Comparison of ENCODE assay signal across 21 cellular contexts in genomic region chr1:116413414-116413813, GRCh38. TPM values are rescaled to one million over a fixed set of nuclear protein-coding genes. Genes with fewer than 3 reads are reported as not detected.
A peak's percentile ranks its signal among the peaks of the same experiment; 100 is the strongest.
DNase-seq lines count a peak whose midpoint lies in the region; ATAC-seq, FAIRE-seq and TF ChIP-seq lines count a peak whose summit lies in the region.
"Had no signal": no experiment of that assay in that cellular context is flagged by ENCODE, and none has a peak within 500 bp of the region (broad histone marks: within the 10 kb centered on the region; RNA-seq: fewer than 3 reads in every experiment).

No MANE protein-coding gene starts in this region.

- H3K4me2 ChIP-seq in Karpas-422 (ENCODE audit: low read depth, low read length, poor library complexity, severe bottlenecking): no peak overlapping the region

- H3K27ac ChIP-seq in left ventricle myocardium inferior (replicated peaks): peak overlapping the region; percentile 47
- peak overlapping the region; percentile 91 for H3K27ac ChIP-seq in Karpas-422 (ENCODE audit: low read length)
- peak overlapping the region; percentile 44 to 78 for H3K27ac ChIP-seq in kidney (ENCODE audit: low read depth in 2 of 2, low read length in 2 of 2)
- H3K27ac ChIP-seq: BLaER1 treated with 17β-estradiol and CSF1 and Interleukin-3, amounts not matched to agents 10 nM and 100 nM; SJCRH30 had no signal

- H3K9me3 ChIP-seq in left ventricle myocardium inferior (replicated peaks) (no peaks in the 10 kb centered on the region), Karpas-422 (ENCODE audit: low read length) (no peaks in the 10 kb centered on the region), kidney (ENCODE audit: control insufficient read depth in 1 of 2, low read length in 2 of 2) (no peaks in the 10 kb centered on the region)
- H3K9me3 ChIP-seq: BLaER1 treated with 17β-estradiol and CSF1 and Interleukin-3, amounts not matched to agents 10 nM and 100 nM; Peyer's patch; SJCRH30 had no signal

- H3K9ac ChIP-seq in Karpas-422 (ENCODE audit: low read length) (no peak overlapping the region), kidney (ENCODE audit: low read length in 2 of 2) (no peak overlapping the region)
- H3K9ac ChIP-seq: BLaER1 treated with 17β-estradiol and CSF1 and Interleukin-3, amounts not matched to agents 10 nM and 100 nM had no signal

- peaks cover 11% of the 10 kb centered on the region for H3K79me2 ChIP-seq in Karpas-422 (ENCODE audit: low read length)

- no peak overlapping the region for H3K4me3 ChIP-seq in left ventricle myocardium inferior
- no peak overlapping the region for H3K4me3 ChIP-seq in Karpas-422 (ENCODE audit: low read length)
- H3K4me3 ChIP-seq in kidney (ENCODE audit: low read length in 2 of 2): no peak overlapping the region
- H3K4me3 ChIP-seq: BLaER1 treated with 17β-estradiol and CSF1 and Interleukin-3, amounts not matched to agents 10 nM and 100 nM; Peyer's patch; SJCRH30 had no signal

- no peaks in the 10 kb centered on the region for H3K27me3 ChIP-seq in left ventricle myocardium inferior (ENCODE audit: low read depth)
- H3K27me3 ChIP-seq in Karpas-422 (ENCODE audit: low read length): no peaks in the 10 kb centered on the region
- H3K27me3 ChIP-seq: BLaER1 treated with 17β-estradiol and CSF1 and Interleukin-3, amounts not matched to agents 10 nM and 100 nM; Peyer's patch; SJCRH30 had no signal

- H3K36me3 ChIP-seq in left ventricle myocardium inferior (no peaks in the 10 kb centered on the region), Karpas-422 (ENCODE audit: insufficient read depth, low read length) (no peaks in the 10 kb centered on the region), kidney (ENCODE audit: control insufficient read depth in 1 of 2, insufficient read depth in 2 of 2, low read length in 2 of 2) (no peaks in the 10 kb centered on the region)
- H3K36me3 ChIP-seq: Peyer's patch, SJCRH30 had no signal

- CTCF ChIA-PET in HEK293T (lab: Yijun Ruan, JAX): no interaction called here

- DNase-seq in left ventricle myocardium inferior (no peak), left ventricle myocardium superior (no peak), Karpas-422 (peak; percentile 65), kidney (no peak), HEK293T (ENCODE audit: extremely low spot score) (no peak), superior temporal gyrus (ENCODE audit: extremely low spot score) (no peak)
- DNase-seq: Calu3; CD8-positive, alpha-beta memory T cell; DMS153; H9; KG1; NCI-H1105; NCI-H2029 treated with DMSO at 0.1 percent for 48 hours; NCI-H345; NCI-H524; NCI-H82; Peyer's patch; SJCRH30 had no signal

- intact Hi-C loops in left ventricle myocardium inferior (cut with micrococcal nuclease) (no loop called here), left ventricle myocardium superior (cut with micrococcal nuclease) (no loop called here), kidney (cut with DNase I) (no loop called here)

- no peak for TF ChIP-seq CTCF in left ventricle myocardium inferior (IDR thresholded peaks at IDR 0.05; ENCODE audit: borderline replicate concordance)
- TF ChIP-seq CTCF in kidney (IDR thresholded peaks at IDR 0.05; ENCODE audit: borderline replicate concordance, extremely low read depth, insufficient read depth): no peak

- no peak overlapping the region for H2AFZ ChIP-seq in Karpas-422 (ENCODE audit: low read length)

- POLR2A ChIA-PET in HEK293T (lab: Yijun Ruan, JAX): no interaction called here

- no peaks in the 10 kb centered on the region; the same call in 1 of the 2 replicates for H4K20me1 ChIP-seq in Karpas-422 (ENCODE audit: insufficient read depth, low read depth, low read length)

- no peaks in the 10 kb centered on the region for H3K9me2 ChIP-seq in Karpas-422 (replicated peaks; ENCODE audit: insufficient read depth, low read length)

- peaks cover 83% of the 10 kb centered on the region for H3K4me1 ChIP-seq in left ventricle myocardium inferior
- H3K4me1 ChIP-seq in Karpas-422 (ENCODE audit: low read length): peaks cover 61% of the 10 kb centered on the region
- peaks cover 18 to 29% of the 10 kb centered on the region in 2 donors for H3K4me1 ChIP-seq in kidney (ENCODE audit: control insufficient read depth in 1 of 2, insufficient read depth in 1 of 2, low read depth in 1 of 2, low read length in 2 of 2)

- no peak for FAIRE-seq in kidney (lab: Jason Lieb, UNC)
- FAIRE-seq: GM12892 had no signal

- ATAC-seq in left ventricle myocardium superior (no peak), esophagus mucosa (no peak)

TF ChIP-seq in HEK293T, 16 proteins besides CTCF, POLR2A, EP300 and RAD21:
- TF ChIP-seq HDGF (IDR thresholded peaks at IDR 0.05; ENCODE audit: borderline replicate concordance) (no peak), FOXK2 (IDR thresholded peaks at IDR 0.05) (no peak), SUZ12 (IDR thresholded peaks at IDR 0.05) (no peak), SP1 (IDR thresholded peaks at IDR 0.05) (no peak), FOXM1 (IDR thresholded peaks at IDR 0.05; ENCODE audit: borderline replicate concordance) (no peak), L3MBTL2 (conservative IDR thresholded peaks at IDR 0.05) (no peak), ZNF384 (IDR thresholded peaks at IDR 0.05) (no peak), FOXA1 (IDR thresholded peaks at IDR 0.05) (no peak), ARNT (IDR thresholded peaks at IDR 0.05) (no peak), ELF4 (IDR thresholded peaks at IDR 0.05) (no peak), BHLHE40 (IDR thresholded peaks at IDR 0.05; ENCODE audit: borderline replicate concordance) (no peak), CTBP1 (IDR thresholded peaks at IDR 0.05; ENCODE audit: borderline replicate concordance) (no peak), PKNOX1 (IDR thresholded peaks at IDR 0.05) (no peak), TARDBP (IDR thresholded peaks at IDR 0.05) (no peak)

RNA-seq across cellular contexts. Expression of gene ATP1A1, which starts 40.4 kb away (rescaled TPM):
- total RNA-seq in left ventricle myocardium inferior (230 TPM), left ventricle myocardium superior (269 TPM), kidney (2,241 TPM), esophagus mucosa (371 TPM)
- 931 and 967 TPM in 2 replicates for total RNA-seq in Karpas-422 (2014; rRNA removed; shearing (Covaris generic); ENCODE audit: low replicate concordance)
- 1,218 TPM for polyA plus RNA-seq in kidney (ENCODE audit: insufficient read depth, low read depth, low replicate concordance)
